1 cellular context compared by ENCODE assay signal in the genomic region with DNA sequence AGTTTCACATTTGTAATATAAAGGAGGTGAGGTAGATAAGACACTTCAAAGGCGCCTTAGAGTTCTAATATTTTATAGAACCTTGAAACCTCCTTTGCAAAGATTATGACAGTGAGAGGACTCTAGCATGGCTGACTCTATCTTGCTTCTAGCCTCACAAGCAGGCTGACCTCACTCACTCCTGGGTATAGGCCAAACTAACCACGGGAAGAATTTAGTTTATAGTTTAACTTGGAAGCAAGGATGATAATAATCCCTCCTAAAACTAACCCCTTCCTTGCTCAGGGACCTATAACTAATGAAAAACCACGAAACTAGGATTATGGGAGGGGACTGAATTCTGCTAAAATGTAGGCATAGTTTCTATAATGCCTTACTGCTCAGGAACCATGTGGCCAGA.
TF ChIP-seq lines count a peak whose summit lies in the region.

No MANE protein-coding gene starts in this region.

TF ChIP-seq in GM23338, 12 proteins besides CTCF, POLR2A, EP300 and RAD21:
- TF ChIP-seq, protein P1, sequence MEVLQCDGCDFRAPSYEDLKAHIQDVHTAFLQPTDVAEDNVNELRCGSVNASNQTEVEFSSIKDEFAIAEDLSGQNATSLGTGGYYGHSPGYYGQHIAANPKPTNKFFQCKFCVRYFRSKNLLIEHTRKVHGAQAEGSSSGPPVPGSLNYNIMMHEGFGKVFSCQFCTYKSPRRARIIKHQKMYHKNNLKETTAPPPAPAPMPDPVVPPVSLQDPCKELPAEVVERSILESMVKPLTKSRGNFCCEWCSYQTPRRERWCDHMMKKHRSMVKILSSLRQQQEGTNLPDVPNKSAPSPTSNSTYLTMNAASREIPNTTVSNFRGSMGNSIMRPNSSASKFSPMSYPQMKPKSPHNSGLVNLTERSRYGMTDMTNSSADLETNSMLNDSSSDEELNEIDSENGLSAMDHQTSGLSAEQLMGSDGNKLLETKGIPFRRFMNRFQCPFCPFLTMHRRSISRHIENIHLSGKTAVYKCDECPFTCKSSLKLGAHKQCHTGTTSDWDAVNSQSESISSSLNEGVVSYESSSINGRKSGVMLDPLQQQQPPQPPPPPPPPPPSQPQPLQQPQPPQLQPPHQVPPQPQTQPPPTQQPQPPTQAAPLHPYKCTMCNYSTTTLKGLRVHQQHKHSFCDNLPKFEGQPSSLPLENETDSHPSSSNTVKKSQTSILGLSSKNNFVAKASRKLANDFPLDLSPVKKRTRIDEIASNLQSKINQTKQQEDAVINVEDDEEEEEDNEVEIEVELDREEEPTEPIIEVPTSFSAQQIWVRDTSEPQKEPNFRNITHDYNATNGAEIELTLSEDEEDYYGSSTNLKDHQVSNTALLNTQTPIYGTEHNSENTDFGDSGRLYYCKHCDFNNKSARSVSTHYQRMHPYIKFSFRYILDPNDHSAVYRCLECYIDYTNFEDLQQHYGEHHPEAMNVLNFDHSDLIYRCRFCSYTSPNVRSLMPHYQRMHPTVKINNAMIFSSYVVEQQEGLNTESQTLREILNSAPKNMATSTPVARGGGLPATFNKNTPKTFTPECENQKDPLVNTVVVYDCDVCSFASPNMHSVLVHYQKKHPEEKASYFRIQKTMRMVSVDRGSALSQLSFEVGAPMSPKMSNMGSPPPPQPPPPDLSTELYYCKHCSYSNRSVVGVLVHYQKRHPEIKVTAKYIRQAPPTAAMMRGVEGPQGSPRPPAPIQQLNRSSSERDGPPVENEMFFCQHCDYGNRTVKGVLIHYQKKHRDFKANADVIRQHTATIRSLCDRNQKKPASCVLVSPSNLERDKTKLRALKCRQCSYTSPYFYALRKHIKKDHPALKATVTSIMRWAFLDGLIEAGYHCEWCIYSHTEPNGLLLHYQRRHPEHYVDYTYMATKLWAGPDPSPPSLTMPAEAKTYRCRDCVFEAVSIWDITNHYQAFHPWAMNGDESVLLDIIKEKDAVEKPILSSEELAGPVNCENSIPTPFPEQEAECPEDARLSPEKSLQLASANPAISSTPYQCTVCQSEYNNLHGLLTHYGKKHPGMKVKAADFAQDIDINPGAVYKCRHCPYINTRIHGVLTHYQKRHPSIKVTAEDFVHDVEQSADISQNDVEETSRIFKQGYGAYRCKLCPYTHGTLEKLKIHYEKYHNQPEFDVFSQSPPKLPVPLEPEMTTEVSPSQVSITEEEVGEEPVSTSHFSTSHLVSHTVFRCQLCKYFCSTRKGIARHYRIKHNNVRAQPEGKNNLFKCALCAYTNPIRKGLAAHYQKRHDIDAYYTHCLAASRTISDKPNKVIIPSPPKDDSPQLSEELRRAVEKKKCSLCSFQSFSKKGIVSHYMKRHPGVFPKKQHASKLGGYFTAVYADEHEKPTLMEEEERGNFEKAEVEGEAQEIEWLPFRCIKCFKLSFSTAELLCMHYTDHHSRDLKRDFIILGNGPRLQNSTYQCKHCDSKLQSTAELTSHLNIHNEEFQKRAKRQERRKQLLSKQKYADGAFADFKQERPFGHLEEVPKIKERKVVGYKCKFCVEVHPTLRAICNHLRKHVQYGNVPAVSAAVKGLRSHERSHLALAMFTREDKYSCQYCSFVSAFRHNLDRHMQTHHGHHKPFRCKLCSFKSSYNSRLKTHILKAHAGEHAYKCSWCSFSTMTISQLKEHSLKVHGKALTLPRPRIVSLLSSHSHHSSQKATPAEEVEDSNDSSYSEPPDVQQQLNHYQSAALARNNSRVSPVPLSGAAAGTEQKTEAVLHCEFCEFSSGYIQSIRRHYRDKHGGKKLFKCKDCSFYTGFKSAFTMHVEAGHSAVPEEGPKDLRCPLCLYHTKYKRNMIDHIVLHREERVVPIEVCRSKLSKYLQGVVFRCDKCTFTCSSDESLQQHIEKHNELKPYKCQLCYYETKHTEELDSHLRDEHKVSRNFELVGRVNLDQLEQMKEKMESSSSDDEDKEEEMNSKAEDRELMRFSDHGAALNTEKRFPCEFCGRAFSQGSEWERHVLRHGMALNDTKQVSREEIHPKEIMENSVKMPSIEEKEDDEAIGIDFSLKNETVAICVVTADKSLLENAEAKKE (CRISPR knock-in tag; IDR thresholded peaks at IDR 0.05) = no peak
- TF ChIP-seq ZNF331 (CRISPR knock-in tag; IDR thresholded peaks at IDR 0.05; ENCODE audit: low read depth) (no peak), CREB1 (CRISPR knock-in tag; IDR thresholded peaks at IDR 0.05; ENCODE audit: low read depth) (no peak), STAT1 (IDR thresholded peaks at IDR 0.05; ENCODE audit: unreplicated experiment) (no peak), JUNB (IDR thresholded peaks at IDR 0.05; ENCODE audit: unreplicated experiment) (no peak), NANOG (IDR thresholded peaks at IDR 0.05; ENCODE audit: borderline replicate concordance) (no peak), EZH2 (IDR thresholded peaks at IDR 0.05; ENCODE audit: low read depth, unreplicated experiment) (no peak), POLR2AphosphoS5 (IDR thresholded peaks at IDR 0.05; ENCODE audit: low read depth) (no peak), ZNF114 (CRISPR knock-in tag; IDR thresholded peaks at IDR 0.05) (no peak), EZH2phosphoT487 (IDR thresholded peaks at IDR 0.05; ENCODE audit: unreplicated experiment) (no peak)
- TF ChIP-seq, protein P2, sequence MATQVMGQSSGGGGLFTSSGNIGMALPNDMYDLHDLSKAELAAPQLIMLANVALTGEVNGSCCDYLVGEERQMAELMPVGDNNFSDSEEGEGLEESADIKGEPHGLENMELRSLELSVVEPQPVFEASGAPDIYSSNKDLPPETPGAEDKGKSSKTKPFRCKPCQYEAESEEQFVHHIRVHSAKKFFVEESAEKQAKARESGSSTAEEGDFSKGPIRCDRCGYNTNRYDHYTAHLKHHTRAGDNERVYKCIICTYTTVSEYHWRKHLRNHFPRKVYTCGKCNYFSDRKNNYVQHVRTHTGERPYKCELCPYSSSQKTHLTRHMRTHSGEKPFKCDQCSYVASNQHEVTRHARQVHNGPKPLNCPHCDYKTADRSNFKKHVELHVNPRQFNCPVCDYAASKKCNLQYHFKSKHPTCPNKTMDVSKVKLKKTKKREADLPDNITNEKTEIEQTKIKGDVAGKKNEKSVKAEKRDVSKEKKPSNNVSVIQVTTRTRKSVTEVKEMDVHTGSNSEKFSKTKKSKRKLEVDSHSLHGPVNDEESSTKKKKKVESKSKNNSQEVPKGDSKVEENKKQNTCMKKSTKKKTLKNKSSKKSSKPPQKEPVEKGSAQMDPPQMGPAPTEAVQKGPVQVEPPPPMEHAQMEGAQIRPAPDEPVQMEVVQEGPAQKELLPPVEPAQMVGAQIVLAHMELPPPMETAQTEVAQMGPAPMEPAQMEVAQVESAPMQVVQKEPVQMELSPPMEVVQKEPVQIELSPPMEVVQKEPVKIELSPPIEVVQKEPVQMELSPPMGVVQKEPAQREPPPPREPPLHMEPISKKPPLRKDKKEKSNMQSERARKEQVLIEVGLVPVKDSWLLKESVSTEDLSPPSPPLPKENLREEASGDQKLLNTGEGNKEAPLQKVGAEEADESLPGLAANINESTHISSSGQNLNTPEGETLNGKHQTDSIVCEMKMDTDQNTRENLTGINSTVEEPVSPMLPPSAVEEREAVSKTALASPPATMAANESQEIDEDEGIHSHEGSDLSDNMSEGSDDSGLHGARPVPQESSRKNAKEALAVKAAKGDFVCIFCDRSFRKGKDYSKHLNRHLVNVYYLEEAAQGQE (IDR thresholded peaks at IDR 0.05; ENCODE audit: unreplicated experiment) = no peak
- TF ChIP-seq, protein P3, sequence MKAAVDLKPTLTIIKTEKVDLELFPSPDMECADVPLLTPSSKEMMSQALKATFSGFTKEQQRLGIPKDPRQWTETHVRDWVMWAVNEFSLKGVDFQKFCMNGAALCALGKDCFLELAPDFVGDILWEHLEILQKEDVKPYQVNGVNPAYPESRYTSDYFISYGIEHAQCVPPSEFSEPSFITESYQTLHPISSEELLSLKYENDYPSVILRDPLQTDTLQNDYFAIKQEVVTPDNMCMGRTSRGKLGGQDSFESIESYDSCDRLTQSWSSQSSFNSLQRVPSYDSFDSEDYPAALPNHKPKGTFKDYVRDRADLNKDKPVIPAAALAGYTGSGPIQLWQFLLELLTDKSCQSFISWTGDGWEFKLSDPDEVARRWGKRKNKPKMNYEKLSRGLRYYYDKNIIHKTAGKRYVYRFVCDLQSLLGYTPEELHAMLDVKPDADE (IDR thresholded peaks at IDR 0.05) = no peak
